ENCODE assay signal across 8 cellular contexts in the genomic region with DNA sequence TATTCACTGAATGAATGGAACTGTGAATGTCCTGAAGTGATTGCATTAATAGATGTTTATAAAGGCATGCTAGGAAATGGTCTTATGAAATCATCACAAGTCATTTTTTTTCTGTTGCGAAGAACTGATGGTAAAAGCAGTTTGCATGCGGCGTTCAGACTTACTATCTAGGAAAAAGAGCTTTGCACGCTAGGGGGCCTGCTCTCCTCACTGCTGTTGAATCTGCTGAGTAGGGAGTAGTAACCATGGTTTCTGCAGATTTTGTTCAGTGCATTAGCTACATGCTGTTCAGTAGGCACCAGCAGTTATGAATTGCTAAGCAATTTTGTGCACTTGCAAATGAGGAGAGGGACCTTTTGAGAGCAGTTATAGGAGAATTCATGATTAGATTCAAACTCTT. TPM values are rescaled to one million over a fixed set of nuclear protein-coding genes. Genes with fewer than 3 reads are reported as not detected.
DNase-seq lines count a peak whose midpoint lies in the region; ATAC-seq and TF ChIP-seq lines count a peak whose summit lies in the region.
"Had no signal": no experiment of that assay in that cellular context is flagged by ENCODE, and none has a peak within 500 bp of the region (broad histone marks: within the 10 kb centered on the region; RNA-seq: fewer than 3 reads in every experiment).

No MANE protein-coding gene starts in this region.

- peak overlapping the region; percentile 34 for H3K27ac Mint-ChIP-seq in T-helper 17 cell

- no peaks in the 10 kb centered on the region for H3K27me3 Mint-ChIP-seq in T-helper 17 cell

- H3K4me1 ChIP-seq in HCT116 (ENCODE audit: control insufficient read depth in 1 of 2, insufficient read depth in 2 of 2, low read length in 2 of 2), result no peaks in the 10 kb centered on the region
- H3K4me1 ChIP-seq: HAP-1 had no signal

- POLR2A ChIA-PET in HCT116 (lab: Charles Lee), result no interaction called here

- H3K4me3 ChIP-seq in HCT116 (replicated peaks in 1 of 2; ENCODE audit: low read depth in 1 of 2, low read length in 2 of 2), result no peak overlapping the region
- H3K4me3 ChIP-seq: HAP-1 had no signal

- H3K9me3 ChIP-seq in HCT116 (ENCODE audit: control insufficient read depth in 1 of 2, insufficient read depth in 1 of 2, low read depth in 1 of 2, low read length in 2 of 2), result no peaks in the 10 kb centered on the region
- H3K9me3 ChIP-seq in T-helper 17 cell (ENCODE audit: control insufficient read depth, low read length, poor library complexity, severe bottlenecking), result no peaks in the 10 kb centered on the region
- H3K9me3 ChIP-seq: HAP-1 had no signal

- no peaks in the 10 kb centered on the region for H4K20me1 ChIP-seq in HCT116 (ENCODE audit: insufficient read depth)

- DNase-seq in HCT116 (ENCODE audit: low read depth, low spot score), result no peak
- DNase-seq in T-helper 17 cell, result no peak
- DNase-seq in globus pallidus (ENCODE audit: low spot score), result peak; percentile 55
- peak; percentile 43 for DNase-seq in retina
- no peak for DNase-seq in activated T-cell treated with anti-CD3 and anti-CD28 coated beads, Interleukin-2, amount 50 U/mL, for 48 hours
- DNase-seq in activated T-cell treated with anti-CD3 and anti-CD28 coated beads for 4 hours, result no peak
- DNase-seq in SW480 (ENCODE audit: low spot score), result no peak

- H3K4me2 ChIP-seq in HCT116 (ENCODE audit: low read length), result no peak overlapping the region

- intact Hi-C loops in HCT116 (cut with micrococcal nuclease), result no loop called here

- peak; percentile 18; the same call in 1 of the 2 replicates for TF ChIP-seq RAD21 in HCT116 (IDR thresholded peaks at IDR 0.05; ENCODE audit: low read depth)

- TF ChIP-seq CTCF in HCT116 (IDR thresholded peaks at IDR 0.05 in 2 of 3, conservative IDR thresholded peaks at IDR 0.05 in 1 of 3; ENCODE audit: borderline replicate concordance in 1 of 3, insufficient read depth in 1 of 3, low read depth in 2 of 3, low read length in 2 of 3), result no peak

- ATAC-seq in HCT116 (no peak), T-helper 17 cell (no peak)

- TF ChIP-seq POLR2A in HCT116 (IDR thresholded peaks at IDR 0.05; ENCODE audit: borderline replicate concordance, extremely low read depth, insufficient read depth, insufficient read length), result no peak

- H3K9me2 ChIP-seq in HCT116 (ENCODE audit: insufficient read depth), result no peaks in the 10 kb centered on the region

- RAD21 ChIA-PET in HCT116 (lab: Charles Lee; ENCODE audit: low non-redundant PET in 1 of 2, low total read pairs in 2 of 2, uncharacterized antibody in 2 of 2, unreplicated experiment in 2 of 2), result no interaction called here

- H3K79me2 ChIP-seq in HCT116 (ENCODE audit: insufficient read depth, low read length), result peaks cover 20% of the 10 kb centered on the region; the same call in 1 of the 2 replicates

- H3K4me1 Mint-ChIP-seq in T-helper 17 cell, result peaks cover 7% of the 10 kb centered on the region

- no peak overlapping the region for H3K9ac ChIP-seq in HCT116 (ENCODE audit: low read length)

- no peaks in the 10 kb centered on the region for H3K36me3 Mint-ChIP-seq in T-helper 17 cell (ENCODE audit: low read depth)

- CTCF ChIA-PET in HCT116 (lab: Charles Lee), result interaction anchor here (1.3 kb wide), 1 partner anchor 12 kb away, joined by 3 read pairs; no protein-coding TSS in a partner anchor

- no TSS peak for BruUV-seq in HCT116 (replicated peaks; lab: Mats Ljungman, UMichigan)

- H3K4me3 Mint-ChIP-seq in T-helper 17 cell, result no peak overlapping the region

- no peak overlapping the region for H3K27ac ChIP-seq in HCT116 (ENCODE audit: low read depth, low read length)

- H2AFZ ChIP-seq in HCT116 (ENCODE audit: low read depth, low read length, poor library complexity, severe bottlenecking), result no peak overlapping the region

- peaks cover 71 to 72% of the 10 kb centered on the region in 2 experiments for H3K36me3 ChIP-seq in HCT116 (ENCODE audit: control insufficient read depth in 1 of 2, insufficient read depth in 2 of 2, low read length in 2 of 2)

- H3K27me3 ChIP-seq in HCT116 (ENCODE audit: insufficient read depth, low read length), result no peaks in the 10 kb centered on the region

TF ChIP-seq in HCT116, 20 proteins besides CTCF, POLR2A, EP300 and RAD21:
- no peak for TF ChIP-seq SP1 (IDR thresholded peaks at IDR 0.05; ENCODE audit: low read depth)
- TF ChIP-seq EZH2phosphoT487 (IDR thresholded peaks at IDR 0.05; ENCODE audit: borderline replicate concordance), result no peak
- no peak for TF ChIP-seq EZH2 (IDR thresholded peaks at IDR 0.05)
- TF ChIP-seq, protein P1, sequence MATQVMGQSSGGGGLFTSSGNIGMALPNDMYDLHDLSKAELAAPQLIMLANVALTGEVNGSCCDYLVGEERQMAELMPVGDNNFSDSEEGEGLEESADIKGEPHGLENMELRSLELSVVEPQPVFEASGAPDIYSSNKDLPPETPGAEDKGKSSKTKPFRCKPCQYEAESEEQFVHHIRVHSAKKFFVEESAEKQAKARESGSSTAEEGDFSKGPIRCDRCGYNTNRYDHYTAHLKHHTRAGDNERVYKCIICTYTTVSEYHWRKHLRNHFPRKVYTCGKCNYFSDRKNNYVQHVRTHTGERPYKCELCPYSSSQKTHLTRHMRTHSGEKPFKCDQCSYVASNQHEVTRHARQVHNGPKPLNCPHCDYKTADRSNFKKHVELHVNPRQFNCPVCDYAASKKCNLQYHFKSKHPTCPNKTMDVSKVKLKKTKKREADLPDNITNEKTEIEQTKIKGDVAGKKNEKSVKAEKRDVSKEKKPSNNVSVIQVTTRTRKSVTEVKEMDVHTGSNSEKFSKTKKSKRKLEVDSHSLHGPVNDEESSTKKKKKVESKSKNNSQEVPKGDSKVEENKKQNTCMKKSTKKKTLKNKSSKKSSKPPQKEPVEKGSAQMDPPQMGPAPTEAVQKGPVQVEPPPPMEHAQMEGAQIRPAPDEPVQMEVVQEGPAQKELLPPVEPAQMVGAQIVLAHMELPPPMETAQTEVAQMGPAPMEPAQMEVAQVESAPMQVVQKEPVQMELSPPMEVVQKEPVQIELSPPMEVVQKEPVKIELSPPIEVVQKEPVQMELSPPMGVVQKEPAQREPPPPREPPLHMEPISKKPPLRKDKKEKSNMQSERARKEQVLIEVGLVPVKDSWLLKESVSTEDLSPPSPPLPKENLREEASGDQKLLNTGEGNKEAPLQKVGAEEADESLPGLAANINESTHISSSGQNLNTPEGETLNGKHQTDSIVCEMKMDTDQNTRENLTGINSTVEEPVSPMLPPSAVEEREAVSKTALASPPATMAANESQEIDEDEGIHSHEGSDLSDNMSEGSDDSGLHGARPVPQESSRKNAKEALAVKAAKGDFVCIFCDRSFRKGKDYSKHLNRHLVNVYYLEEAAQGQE (IDR thresholded peaks at IDR 0.05; ENCODE audit: low read depth), result no peak
- TF ChIP-seq CBX3 (IDR thresholded peaks at IDR 0.05; ENCODE audit: low read depth), result no peak
- no peak for TF ChIP-seq JUND (IDR thresholded peaks at IDR 0.05)
- no peak for TF ChIP-seq TCF7L2 (IDR thresholded peaks at IDR 0.05; ENCODE audit: borderline replicate concordance, extremely low read depth, insufficient read depth, insufficient read length)
- no peak for TF ChIP-seq SRF (IDR thresholded peaks at IDR 0.05; ENCODE audit: low read depth)
- TF ChIP-seq CEBPB (IDR thresholded peaks at IDR 0.05; ENCODE audit: low read depth), result no peak

RNA-seq across cellular contexts. Expression of a gene that starts 57.9 kb away (rescaled TPM):
- 120 TPM for total RNA-seq in HCT116 (2021; ENCODE audit: unreplicated experiment)
- polyA plus RNA-seq in HCT116 (2012), result 43.7 and 76.9 TPM in 2 replicates
- total RNA-seq in T-helper 17 cell, result 1 to 10 TPM; 2.0 to 3.2 TPM

Comparison
In these comparisons a context has a peak if more than half of its experiments do, and no peak if none do; other contexts are left out.
1. DNase-seq: peak in globus pallidus (single experiment) and retina (single experiment); none in HCT116 (single experiment), T-helper 17 cell (0 of 3), activated T-cell treated with anti-CD3 and anti-CD28 coated beads, Interleukin-2, amount 50 U/mL, for 48 hours (0 of 2), activated T-cell treated with anti-CD3 and anti-CD28 coated beads for 4 hours (single experiment) and SW480 (single experiment).
2. RNA of a gene that starts 57.9 kb away (total RNA-seq): 120 TPM in HCT116 (single experiment); 2.0 to 3.2 TPM in T-helper 17 cell; every median in the first group is over 10 times any median in the second.